ENCODE assay signal across 10 cellular contexts in the genomic region with DNA sequence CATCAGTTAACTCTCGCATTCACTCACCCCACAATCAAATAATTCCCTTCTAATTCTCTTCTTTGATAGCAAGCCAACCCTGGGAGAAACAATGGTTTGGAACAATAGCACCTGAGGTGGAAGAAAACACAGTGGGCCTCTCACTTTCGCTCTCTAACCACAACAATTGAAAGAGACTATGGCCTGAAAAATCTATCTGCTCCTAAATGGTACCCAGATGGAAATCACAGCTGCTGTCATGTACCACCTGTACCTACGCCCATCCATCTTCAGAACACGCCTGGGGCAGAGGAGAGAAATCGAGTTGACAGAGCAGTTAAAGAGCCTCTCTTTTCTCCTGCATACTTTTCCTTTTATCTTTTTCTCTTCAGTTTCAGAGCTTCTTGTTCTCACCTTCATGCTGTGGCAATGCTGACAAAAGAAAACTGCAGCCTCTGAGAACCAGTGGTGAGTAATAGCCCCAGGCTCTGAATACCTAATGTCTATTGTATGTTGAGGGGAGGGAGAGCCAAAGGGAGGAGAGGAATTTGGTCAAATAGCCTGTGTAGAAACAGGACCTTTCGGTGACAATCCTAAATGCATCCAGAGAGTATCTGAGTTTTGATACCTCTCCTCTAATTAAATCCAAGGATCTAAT. TPM values are rescaled to one million over a fixed set of nuclear protein-coding genes. Genes with fewer than 3 reads are reported as not detected.
A peak's percentile ranks its signal among the peaks of the same experiment; 100 is the strongest.
DNase-seq lines count a peak whose midpoint lies in the region; ATAC-seq and TF ChIP-seq lines count a peak whose summit lies in the region.
"Had no signal": no experiment of that assay in that cellular context is flagged by ENCODE, and none has a peak within 500 bp of the region (broad histone marks: within the 10 kb centered on the region; RNA-seq: fewer than 3 reads in every experiment).

No MANE protein-coding gene starts in this region.

- POLR2A ChIA-PET in Caco-2 (lab: Charles Lee) (no interaction called here), OCI-LY7 (lab: Charles Lee) (interaction anchor here (0.6 to 0.8 kb wide), 3 partner anchors 8 to 916 kb away, joined by 3 to 4 read pairs (median 3); no protein-coding TSS in a partner anchor)
- POLR2A ChIA-PET in activated CD4-positive, alpha-beta T cell treated with anti-CD3 and anti-CD28 coated beads for 36 hours (lab: Charles Lee) = no interaction called here

- no peaks in the 10 kb centered on the region for H3K9me2 ChIP-seq in MM.1S (replicated peaks; ENCODE audit: insufficient read depth, low read length)
- H3K9me2 ChIP-seq in OCI-LY7 (ENCODE audit: insufficient read depth, low read length) = no peaks in the 10 kb centered on the region

- BruUV-seq in Caco-2 (replicated peaks; lab: Mats Ljungman, UMichigan) (no TSS peak), OCI-LY7 (replicated peaks; lab: Mats Ljungman, UMichigan) (no TSS peak)

- H3K4me3 ChIP-seq in Caco-2 (ENCODE audit: low read depth, low read length) (no peak overlapping the region), MM.1S (ENCODE audit: low read length) (no peak overlapping the region), choroid plexus epithelial cell (ENCODE audit: low read depth, low read length) (no peak overlapping the region), OCI-LY7 (ENCODE audit: low read depth, low read length, poor library complexity, severe bottlenecking) (no peak overlapping the region)

- peaks cover 8% of the 10 kb centered on the region for H3K4me1 ChIP-seq in Caco-2
- H3K4me1 ChIP-seq in MM.1S (ENCODE audit: low read length) = no peaks in the 10 kb centered on the region
- H3K4me1 ChIP-seq in OCI-LY7 (ENCODE audit: insufficient read depth, low read length, poor library complexity, severe bottlenecking) = no peaks in the 10 kb centered on the region

- H3K36me3 Mint-ChIP-seq in Caco-2 (ENCODE audit: insufficient read depth, unreplicated experiment) = no peaks in the 10 kb centered on the region
- H3K36me3 Mint-ChIP-seq in activated CD4-positive, alpha-beta T cell treated with anti-CD3 and anti-CD28 coated beads for 36 hours (ENCODE audit: low read depth) = no peaks in the 10 kb centered on the region

- no peak overlapping the region for H3K27ac Mint-ChIP-seq in Caco-2 (ENCODE audit: unreplicated experiment)
- no peak overlapping the region for H3K27ac Mint-ChIP-seq in activated CD4-positive, alpha-beta T cell treated with anti-CD3 and anti-CD28 coated beads for 36 hours

- H3K9me3 ChIP-seq in Caco-2 = no peaks in the 10 kb centered on the region
- H3K9me3 ChIP-seq in MM.1S (replicated peaks; ENCODE audit: insufficient read depth, low read length) = no peaks in the 10 kb centered on the region
- no peaks in the 10 kb centered on the region for H3K9me3 ChIP-seq in OCI-LY7 (ENCODE audit: low read length)

- DNase-seq in Caco-2 (peak; percentile 9 to 37), MM.1S (peak; percentile 21), choroid plexus epithelial cell (ENCODE audit: low read depth) (peak; percentile 71), midbrain (lab: John Stamatoyannopoulos, UW) (peak; percentile 4), GM20000 (ENCODE audit: low spot score) (no peak), OCI-LY7 (ENCODE audit: low spot score) (no peak)
- DNase-seq in activated CD4-positive, alpha-beta T cell treated with anti-CD3 and anti-CD28 coated beads for 36 hours = no peak
- DNase-seq: T-helper 1 cell had no signal

- TF ChIP-seq CTCF in Caco-2 (IDR thresholded peaks at IDR 0.05; ENCODE audit: insufficient read depth in 1 of 2, low read depth in 1 of 2, low read length in 1 of 2, severe bottlenecking in 1 of 2, unreplicated experiment in 1 of 2) = no peak
- TF ChIP-seq CTCF in MM.1S (IDR thresholded peaks at IDR 0.05; ENCODE audit: low read length) = no peak
- no peak for TF ChIP-seq CTCF in choroid plexus epithelial cell (conservative IDR thresholded peaks at IDR 0.05; ENCODE audit: low read depth, low read length)
- no peak for TF ChIP-seq CTCF in GM20000 (IDR thresholded peaks at IDR 0.05; ENCODE audit: extremely low read depth, missing control alignments)
- no peak for TF ChIP-seq CTCF in OCI-LY7 (conservative IDR thresholded peaks at IDR 0.05; ENCODE audit: low read length)

- CTCF ChIA-PET in Caco-2 (lab: Charles Lee) = no interaction called here
- CTCF ChIA-PET in OCI-LY7 (lab: Charles Lee; ENCODE audit: unreplicated experiment) = no interaction called here
- CTCF ChIA-PET in activated CD4-positive, alpha-beta T cell treated with anti-CD3 and anti-CD28 coated beads for 36 hours (lab: Charles Lee) = no interaction called here

- no peaks in the 10 kb centered on the region for H3K9me3 Mint-ChIP-seq in Caco-2 (ENCODE audit: unreplicated experiment)
- H3K9me3 Mint-ChIP-seq in activated CD4-positive, alpha-beta T cell treated with anti-CD3 and anti-CD28 coated beads for 36 hours (ENCODE audit: low read depth) = no peaks in the 10 kb centered on the region

- no peaks in the 10 kb centered on the region for H3K27me3 Mint-ChIP-seq in Caco-2 (ENCODE audit: insufficient read depth, unreplicated experiment)
- peaks cover 2% of the 10 kb centered on the region for H3K27me3 Mint-ChIP-seq in activated CD4-positive, alpha-beta T cell treated with anti-CD3 and anti-CD28 coated beads for 36 hours

- H3K79me2 ChIP-seq in MM.1S (ENCODE audit: low read length) (no peaks in the 10 kb centered on the region), OCI-LY7 (ENCODE audit: insufficient read depth, low read depth, low read length) (no peaks in the 10 kb centered on the region)

- no peak overlapping the region for H2AFZ ChIP-seq in MM.1S (ENCODE audit: low read length)
- H2AFZ ChIP-seq in OCI-LY7 (ENCODE audit: low read length) = no peak overlapping the region

- no peak overlapping the region for H3K27ac ChIP-seq in MM.1S (ENCODE audit: low read length)
- H3K27ac ChIP-seq in OCI-LY7 (ENCODE audit: low read depth, low read length, poor library complexity, severe bottlenecking) = no peak overlapping the region

- no peaks in the 10 kb centered on the region for H3F3A ChIP-seq in MM.1S (ENCODE audit: insufficient read depth, low read length)

- no peaks in the 10 kb centered on the region for H3K4me1 Mint-ChIP-seq in Caco-2 (ENCODE audit: low read depth, unreplicated experiment)
- H3K4me1 Mint-ChIP-seq in activated CD4-positive, alpha-beta T cell treated with anti-CD3 and anti-CD28 coated beads for 36 hours = no peaks in the 10 kb centered on the region

- intact Hi-C loops in Caco-2 (cut with micrococcal nuclease; ENCODE audit: unreplicated experiment) (no loop called here), OCI-LY7 (cut with micrococcal nuclease; ENCODE audit: unreplicated experiment) (no loop called here)
- intact Hi-C loops in activated CD4-positive, alpha-beta T cell treated with anti-CD3 and anti-CD28 coated beads for 36 hours (cut with DNase I, micrococcal nuclease) = loop anchor here in 1 of 2 experiments (2.0 kb wide), 1 partner anchor 20 kb away; no protein-coding TSS in a partner anchor

- H3K27me3 ChIP-seq in Caco-2 (replicated peaks; ENCODE audit: control insufficient read depth, insufficient read depth, low read length) = no peaks in the 10 kb centered on the region
- H3K27me3 ChIP-seq in MM.1S (replicated peaks; ENCODE audit: insufficient read depth, low read length) = no peaks in the 10 kb centered on the region

- no peak overlapping the region for H3K9ac ChIP-seq in MM.1S (ENCODE audit: low read length)

- H3K36me3 ChIP-seq in Caco-2 (ENCODE audit: control insufficient read depth, insufficient read depth, low read length) (no peaks in the 10 kb centered on the region), MM.1S (replicated peaks; ENCODE audit: insufficient read depth, low read length) (no peaks in the 10 kb centered on the region), OCI-LY7 (ENCODE audit: insufficient read depth, low read length) (no peaks in the 10 kb centered on the region)

- ATAC-seq in GM21619 (IDR thresholded peaks at IDR 0.05; ENCODE audit: unreplicated experiment) = no peak
- ATAC-seq in activated CD4-positive, alpha-beta T cell treated with anti-CD3 and anti-CD28 coated beads for 36 hours = no peak

- H4K20me1 ChIP-seq in MM.1S (ENCODE audit: insufficient read depth, low read length) (no peaks in the 10 kb centered on the region), OCI-LY7 (ENCODE audit: insufficient read depth, low read length) (no peaks in the 10 kb centered on the region)

- H3K4me3 Mint-ChIP-seq in Caco-2 (ENCODE audit: unreplicated experiment) = no peak overlapping the region
- no peak overlapping the region for H3K4me3 Mint-ChIP-seq in activated CD4-positive, alpha-beta T cell treated with anti-CD3 and anti-CD28 coated beads for 36 hours

- H3K4me2 ChIP-seq in MM.1S (ENCODE audit: low read depth, low read length) (no peak overlapping the region), OCI-LY7 (ENCODE audit: low read length) (no peak overlapping the region)

RNA-seq across cellular contexts. Expression of gene ZC3H11B, which starts 57.8 kb away (rescaled TPM):
- total RNA-seq in Caco-2 (2022) (not detected in 2 replicates), OCI-LY7 (2022) (0.19 TPM in 1 of 2 replicates, not detected in the other)
- total RNA-seq in OCI-LY7 (2014; rRNA removed; shearing (Covaris generic)) = not detected in 2 replicates
- under 1 TPM; 0.19 to 0.34 TPM for total RNA-seq in activated CD4-positive, alpha-beta T cell treated with anti-CD3 and anti-CD28 coated beads for 36 hours
- total RNA-seq: fibroblast of villous mesenchyme had no signal

Comparison
In these comparisons a context has a peak if more than half of its experiments do, and no peak if none do; other contexts are left out.
1. DNase-seq: peak in Caco-2 (2 of 2), MM.1S (single experiment), choroid plexus epithelial cell (single experiment) and midbrain (single experiment); none in GM20000 (single experiment), OCI-LY7 (single experiment) and activated CD4-positive, alpha-beta T cell treated with anti-CD3 and anti-CD28 coated beads for 36 hours (single experiment).